Comparison of ENCODE assay signal across 8 cellular contexts in genomic region chr1:203290261-203291089, GRCh38. TPM values are rescaled to one million over a fixed set of nuclear protein-coding genes. Genes with fewer than 3 reads are reported as not detected.
DNase-seq lines count a peak whose midpoint lies in the region; ATAC-seq and TF ChIP-seq lines count a peak whose summit lies in the region.

No MANE protein-coding gene starts in this region.

- DNase-seq in NCI-H2196 (lab: John Stamatoyannopoulos, UW; ENCODE audit: unreplicated experiment) (peak; percentile 97), dorsolateral prefrontal cortex (peak; percentile 92 to 99 (median 95)), lower lobe of right lung (peak; percentile 97), COLO829 (ENCODE audit: low spot score) (no peak)
- peak; percentile 99 for DNase-seq in activated CD8-positive, alpha-beta T cell treated with anti-CD3 and anti-CD28 coated beads for 36 hours
- peak; percentile 96 to 97 for DNase-seq in stimulated activated CD4-positive, alpha-beta T cell treated with anti-CD3 and anti-CD28 coated beads, Interleukin-4, amount 100 ng/mL, for 4 hours

- H3K36me3 ChIP-seq in lower lobe of right lung, result no peaks in the 10 kb centered on the region

- ATAC-seq in GM18502 (IDR thresholded peaks at IDR 0.05; ENCODE audit: poor library complexity, unreplicated experiment), result peak; percentile 45
- peak; percentile 36 for ATAC-seq in HG02973 (IDR thresholded peaks at IDR 0.05; ENCODE audit: unreplicated experiment)
- peak; percentile 55 for ATAC-seq in activated CD8-positive, alpha-beta T cell treated with anti-CD3 and anti-CD28 coated beads for 36 hours
- peak; percentile 91 to 94 for ATAC-seq in lower lobe of right lung

- POLR2A ChIA-PET in activated CD8-positive, alpha-beta T cell treated with anti-CD3 and anti-CD28 coated beads for 36 hours (lab: Charles Lee), result interaction anchor here (1.0 to 11.5 kb wide), 7 partner anchors 9 to 34 kb away, joined by 4 to 225 read pairs (median 38); partner anchors contain the start of gene BTG2

- H3K27me3 ChIP-seq in dorsolateral prefrontal cortex (no peaks in the 10 kb centered on the region), lower lobe of right lung (ENCODE audit: low read depth) (no peaks in the 10 kb centered on the region)

- H3K4me1 Mint-ChIP-seq in activated CD8-positive, alpha-beta T cell treated with anti-CD3 and anti-CD28 coated beads for 36 hours (ENCODE audit: low read depth), result peaks cover 79% of the 10 kb centered on the region

- intact Hi-C loops in activated CD8-positive, alpha-beta T cell treated with anti-CD3 and anti-CD28 coated beads for 36 hours (cut with micrococcal nuclease), result loop anchor here (1.0 kb wide), 1 partner anchor 37 kb away; no protein-coding TSS in a partner anchor
- intact Hi-C loops in dorsolateral prefrontal cortex (cut with DNase I) (loop anchor here (1.0 to 2.0 kb wide), 2 partner anchors 15 to 18 kb away; partner anchors contain the start of gene BTG2 (in 1 of the 2)), lower lobe of right lung (cut with DNase I) (no loop called here)

- H3K27me3 Mint-ChIP-seq in activated CD8-positive, alpha-beta T cell treated with anti-CD3 and anti-CD28 coated beads for 36 hours, result peaks cover 1% of the 10 kb centered on the region

- no peak for TF ChIP-seq CTCF in activated CD8-positive, alpha-beta T cell treated with anti-CD3 and anti-CD28 coated beads for 36 hours (IDR thresholded peaks at IDR 0.05)
- peak in 16 of 56 donors; percentile 4 to 40 (median 14) for TF ChIP-seq CTCF in dorsolateral prefrontal cortex (IDR thresholded peaks at IDR 0.05 in 54 of 56, conservative IDR thresholded peaks at IDR 0.05 in 2 of 56; ENCODE audit: low read depth in 1 of 56, partially characterized antibody in 56 of 56)
- TF ChIP-seq CTCF in lower lobe of right lung (IDR thresholded peaks at IDR 0.05), result no peak

- no peaks in the 10 kb centered on the region for H3K9me3 ChIP-seq in lower lobe of right lung

- H3K27ac ChIP-seq in dorsolateral prefrontal cortex (peak overlapping the region; percentile 87 to 100 (median 98)), lower lobe of right lung (peak overlapping the region; percentile 96)

- peaks cover 2% of the 10 kb centered on the region for H3K36me3 Mint-ChIP-seq in activated CD8-positive, alpha-beta T cell treated with anti-CD3 and anti-CD28 coated beads for 36 hours (ENCODE audit: low read depth)

- CTCF ChIA-PET in activated CD8-positive, alpha-beta T cell treated with anti-CD3 and anti-CD28 coated beads for 36 hours (lab: Charles Lee), result interaction anchor here (0.9 to 21.4 kb wide), 9 partner anchors 9 to 48 kb away, joined by 3 to 303 read pairs (median 21); partner anchors contain the start of gene BTG2

- H3K4me3 Mint-ChIP-seq in activated CD8-positive, alpha-beta T cell treated with anti-CD3 and anti-CD28 coated beads for 36 hours, result peak overlapping the region; percentile 83

- no peaks in the 10 kb centered on the region for H3K9me3 Mint-ChIP-seq in activated CD8-positive, alpha-beta T cell treated with anti-CD3 and anti-CD28 coated beads for 36 hours

- H3K4me1 ChIP-seq in lower lobe of right lung, result peaks cover 61% of the 10 kb centered on the region

- H3K27ac Mint-ChIP-seq in activated CD8-positive, alpha-beta T cell treated with anti-CD3 and anti-CD28 coated beads for 36 hours, result peak overlapping the region; percentile 100

- H3K4me3 ChIP-seq in dorsolateral prefrontal cortex (peak overlapping the region in 58 of 59 donors; percentile 3 to 61 (median 47)), lower lobe of right lung (peak overlapping the region; percentile 41)

RNA-seq across cellular contexts. Expression of gene BTG2, which starts 14.8 kb away (rescaled TPM):
- total RNA-seq in activated CD8-positive, alpha-beta T cell treated with anti-CD3 and anti-CD28 coated beads for 36 hours, result 100 to 1,000 TPM; 115 TPM
- total RNA-seq in dorsolateral prefrontal cortex, result 100 to 1,000 TPM in 3 of 120 experiments, 10 to 100 TPM in 117; 21.2 to 122 (median 33.4) TPM
- total RNA-seq in lower lobe of right lung, result 96.7 TPM

Comparison
In these comparisons a context has a peak if more than half of its experiments do, and no peak if none do; other contexts are left out.
1. ATAC-seq: peak in every context shown above with its lines; median percentile 92 in lower lobe of right lung; 55 in activated CD8-positive, alpha-beta T cell treated with anti-CD3 and anti-CD28 coated beads for 36 hours; 45 in GM18502; 36 in HG02973.